ENCODE assay signal across 24 cellular contexts in the genomic region with DNA sequence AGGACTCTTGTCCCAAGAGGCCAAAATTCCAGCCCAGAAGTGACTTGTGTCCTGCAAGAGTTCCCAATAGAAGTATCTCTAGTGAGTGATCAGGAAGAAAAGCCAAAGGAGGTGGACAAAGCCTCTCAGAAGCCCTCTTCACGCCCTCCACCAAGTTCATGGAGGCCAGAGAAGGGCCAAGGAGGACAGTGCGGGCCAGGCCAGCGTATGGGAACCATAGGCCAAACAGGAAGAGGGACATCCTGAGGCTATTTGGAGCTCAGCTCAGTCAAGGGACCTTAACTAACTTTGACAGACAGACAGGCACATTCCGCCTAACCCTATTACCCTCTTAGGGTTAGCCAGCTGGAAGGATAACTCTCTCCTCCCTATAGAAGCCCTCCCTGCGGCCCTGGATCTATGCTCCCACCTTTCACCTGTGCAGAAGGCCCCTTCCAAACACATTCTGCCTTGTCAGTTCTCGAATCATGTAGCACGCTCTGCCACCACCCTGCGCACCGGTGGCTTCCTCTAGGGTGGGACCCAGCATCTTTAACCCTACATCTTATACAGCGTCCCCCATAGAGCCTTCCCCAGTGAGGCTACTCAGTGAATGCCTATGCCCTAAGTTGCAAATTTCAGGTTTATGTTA. TPM values are rescaled to one million over a fixed set of nuclear protein-coding genes. Genes with fewer than 3 reads are reported as not detected.
"Had no signal": no experiment of that assay in that cellular context is flagged by ENCODE, and none has a peak within 500 bp of the region (broad histone marks: within the 10 kb centered on the region; RNA-seq: fewer than 3 reads in every experiment).

No MANE protein-coding gene starts in this region.

- DNase-seq: IMR-90, Kasumi-1, MM.1S, NCI-H1092 treated with DMSO at 0.1 percent for 48 hours, NCI-H1436, NCI-H187, NCI-H2029, NCI-H2081 treated with DMSO at 0.1 percent for 48 hours, NCI-H2171, NCI-H226, NCI-H446, NCI-H510A, NCI-H524 treated with DMSO at 0.1 percent for 48 hours, NCI-H69, NCI-H774, SHP77 treated with DMSO at 0.1 percent for 48 hours, SJCRH30 had no signal

- H3K4me3 ChIP-seq: SJCRH30 had no signal

- ATAC-seq: HepG2, Right ventricle myocardium inferior, SK-N-SH treated with all-trans-retinoic acid at 6 μM for 48 hours had no signal

- H3K9me3 ChIP-seq: SJCRH30 had no signal

- H3K36me3 ChIP-seq: SJCRH30 had no signal

- H3K4me1 ChIP-seq: SJCRH30 had no signal

- H3K27me3 ChIP-seq: SJCRH30 had no signal

- H3K27ac ChIP-seq: KMS-11, RWPE1, SJCRH30 had no signal

RNA-seq across cellular contexts. Expression of a gene that starts 37.2 kb away (rescaled TPM):
- total RNA-seq: HT1080, M059J, Right ventricle myocardium inferior, SJCRH30 had no signal
- polyA plus RNA-seq: IMR-90 had no signal
